ENCODE assay signal across 15 cellular contexts in the genomic region with DNA sequence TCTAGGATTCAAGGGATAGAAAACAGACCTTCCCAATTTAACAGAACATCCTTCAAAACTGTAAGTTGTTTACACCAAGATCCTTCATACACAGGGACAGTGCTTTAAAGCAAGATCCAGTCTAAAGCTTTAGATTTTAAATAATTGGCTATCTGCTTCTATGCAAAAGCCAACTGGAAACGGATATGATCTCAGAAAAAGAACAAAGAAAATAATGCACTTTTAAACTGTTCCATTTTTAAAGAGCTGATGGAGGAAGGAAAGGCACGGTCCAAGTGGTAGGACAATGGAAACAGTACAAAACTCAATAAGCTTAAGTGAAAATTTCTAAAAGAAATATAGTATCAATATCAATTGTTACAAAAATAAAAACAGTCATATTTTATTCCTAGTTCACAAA.
"Had no signal": no experiment of that assay in that cellular context is flagged by ENCODE, and none has a peak within 500 bp of the region (broad histone marks: within the 10 kb centered on the region; RNA-seq: fewer than 3 reads in every experiment).

No MANE protein-coding gene starts in this region.

- H3K27ac Mint-ChIP-seq: activated CD4-positive, alpha-beta T cell treated with anti-CD3 and anti-CD28 coated beads, Interleukin-2, amount 10 ng/mL, durations not matched to agents 24 days and 14 days; activated CD8-positive, alpha-beta T cell treated with anti-CD3 and anti-CD28 coated beads for 36 hours; activated naive CD4-positive, alpha-beta T cell treated with anti-CD3 and anti-CD28 coated beads for 36 hours; naive B cell; stimulated activated effector memory CD8-positive, alpha-beta T cell treated with anti-CD3 and anti-CD28 coated beads, Interleukin-12 subunit alpha, Interleukin-12 subunit beta, amount 100 ng/mL, for 72 hours had no signal

- H3K27me3 Mint-ChIP-seq: activated CD8-positive, alpha-beta T cell treated with anti-CD3 and anti-CD28 coated beads for 36 hours; naive B cell had no signal

- H3K9me3 Mint-ChIP-seq: activated CD4-positive, alpha-beta T cell treated with anti-CD3 and anti-CD28 coated beads, Interleukin-2, amount 10 ng/mL, durations not matched to agents 24 days and 14 days; activated CD8-positive, alpha-beta T cell treated with anti-CD3 and anti-CD28 coated beads for 36 hours; activated naive CD4-positive, alpha-beta T cell treated with anti-CD3 and anti-CD28 coated beads for 36 hours; stimulated activated effector memory CD8-positive, alpha-beta T cell treated with anti-CD3 and anti-CD28 coated beads, Interleukin-12 subunit alpha, Interleukin-12 subunit beta, amount 100 ng/mL, for 72 hours had no signal

- H3K4me3 ChIP-seq: dorsolateral prefrontal cortex, ovary had no signal

- H3K27me3 ChIP-seq: dorsolateral prefrontal cortex, foreskin keratinocyte, ovary had no signal

- H3K27ac ChIP-seq: foreskin keratinocyte, ovary had no signal

- H3K36me3 Mint-ChIP-seq: stimulated activated effector memory CD8-positive, alpha-beta T cell treated with anti-CD3 and anti-CD28 coated beads, Interleukin-12 subunit alpha, Interleukin-12 subunit beta, amount 100 ng/mL, for 72 hours had no signal

- DNase-seq: activated CD4-positive, alpha-beta T cell treated with anti-CD3 and anti-CD28 coated beads, Interleukin-2, amount 10 ng/mL, durations not matched to agents 24 days and 14 days; activated CD8-positive, alpha-beta T cell treated with anti-CD3 and anti-CD28 coated beads for 36 hours; activated naive CD4-positive, alpha-beta T cell treated with anti-CD3 and anti-CD28 coated beads for 36 hours; activated T-cell treated with anti-CD3 and anti-CD28 coated beads, Interleukin-2, amount 50 U/mL, for 1 hour; dorsolateral prefrontal cortex; foreskin keratinocyte; hypothalamus; islet precursor cell; left colon; naive B cell; ovary; stimulated activated CD4-positive, alpha-beta T cell treated with anti-CD3 and anti-CD28 coated beads, Interleukin-4, amount 100 ng/mL, for 24 hours; T1000 had no signal

- ATAC-seq: activated CD8-positive, alpha-beta T cell treated with anti-CD3 and anti-CD28 coated beads for 36 hours; foreskin keratinocyte; left colon; sciatic nerve; stimulated activated effector memory CD8-positive, alpha-beta T cell treated with anti-CD3 and anti-CD28 coated beads, Interleukin-12 subunit alpha, Interleukin-12 subunit beta, amount 100 ng/mL, for 72 hours had no signal

- H3K36me3 ChIP-seq: ovary had no signal

- H3K4me3 Mint-ChIP-seq: activated CD4-positive, alpha-beta T cell treated with anti-CD3 and anti-CD28 coated beads, Interleukin-2, amount 10 ng/mL, durations not matched to agents 24 days and 14 days; activated CD8-positive, alpha-beta T cell treated with anti-CD3 and anti-CD28 coated beads for 36 hours; activated naive CD4-positive, alpha-beta T cell treated with anti-CD3 and anti-CD28 coated beads for 36 hours; naive B cell; stimulated activated effector memory CD8-positive, alpha-beta T cell treated with anti-CD3 and anti-CD28 coated beads, Interleukin-12 subunit alpha, Interleukin-12 subunit beta, amount 100 ng/mL, for 72 hours had no signal

- H3K9me3 ChIP-seq: ovary had no signal

- H3K4me1 Mint-ChIP-seq: activated CD4-positive, alpha-beta T cell treated with anti-CD3 and anti-CD28 coated beads, Interleukin-2, amount 10 ng/mL, durations not matched to agents 24 days and 14 days; stimulated activated effector memory CD8-positive, alpha-beta T cell treated with anti-CD3 and anti-CD28 coated beads, Interleukin-12 subunit alpha, Interleukin-12 subunit beta, amount 100 ng/mL, for 72 hours had no signal
